In the genomic region with DNA sequence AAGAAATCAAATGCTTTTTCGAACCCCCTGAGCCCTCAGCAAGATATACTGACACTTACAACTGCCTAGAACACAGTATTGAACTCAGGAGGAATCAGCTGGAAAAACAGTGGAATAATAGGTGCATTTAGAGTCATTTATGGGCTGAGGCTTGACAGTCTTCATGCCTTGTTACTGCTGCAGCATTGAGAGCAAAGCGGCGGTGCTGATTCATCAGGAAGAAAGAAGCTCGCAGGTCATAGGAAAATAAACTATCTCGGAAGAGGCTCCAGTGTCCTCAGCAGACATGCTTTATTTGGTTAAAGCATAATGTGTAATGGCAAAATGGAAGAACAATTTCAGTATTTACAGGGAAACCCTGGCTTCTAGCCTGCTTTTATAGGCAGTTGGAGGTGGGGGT, we compare ENCODE assay signal across 22 cellular contexts. TPM values are rescaled to one million over a fixed set of nuclear protein-coding genes. Genes with fewer than 3 reads are reported as not detected.
DNase-seq lines count a peak whose midpoint lies in the region; ATAC-seq and TF ChIP-seq lines count a peak whose summit lies in the region.
"Had no signal": no experiment of that assay in that cellular context is flagged by ENCODE, and none has a peak within 500 bp of the region (broad histone marks: within the 10 kb centered on the region; RNA-seq: fewer than 3 reads in every experiment).

No MANE protein-coding gene starts in this region.

- H3K4me1 ChIP-seq in H9 (ENCODE audit: insufficient read depth, low read length): peaks cover 4% of the 10 kb centered on the region
- H3K4me1 ChIP-seq: BLaER1, colonic mucosa, right atrium auricular region had no signal

- no peak overlapping the region for H2BK15ac ChIP-seq in H9 (ENCODE audit: low read depth, low read length)

- no peak overlapping the region for H3K56ac ChIP-seq in H9 (ENCODE audit: insufficient read length, low read depth, low read length)

- no peaks in the 10 kb centered on the region for H3K36me3 Mint-ChIP-seq in H9 (ENCODE audit: insufficient read depth in 1 of 3, low read depth in 3 of 3)
- H3K36me3 Mint-ChIP-seq: activated naive CD8-positive, alpha-beta T cell treated with anti-CD3 and anti-CD28 coated beads, Interleukin-2, amount 10 ng/mL, durations not matched to agents 7 days and 5 days had no signal

- H3K9me3 ChIP-seq in H9 (ENCODE audit: control insufficient read depth, low read depth, low read length): no peaks in the 10 kb centered on the region
- H3K9me3 ChIP-seq: BLaER1, colonic mucosa, right atrium auricular region, SK-N-SH had no signal

- peaks cover 50 to 53% of the 10 kb centered on the region in 2 experiments for H3K4me1 Mint-ChIP-seq in H9
- H3K4me1 Mint-ChIP-seq: activated B cell treated with CpG ODN at 0.5 μM for 24 hours; activated naive CD8-positive, alpha-beta T cell treated with anti-CD3 and anti-CD28 coated beads, Interleukin-2, amount 10 ng/mL, durations not matched to agents 7 days and 5 days had no signal

- DNase-seq in H9 (no peak), astrocyte of the spinal cord (ENCODE audit: low read depth, low spot score) (peak; percentile 46), iris pigment epithelial cell (ENCODE audit: low read depth) (peak; percentile 56), pons (ENCODE audit: low spot score) (peak; percentile 21), sciatic nerve (ENCODE audit: low spot score) (no peak)
- DNase-seq: activated B cell treated with CpG ODN at 0.5 μM for 24 hours; activated CD4-positive, alpha-beta T cell treated with anti-CD3 and anti-CD28 coated beads, Interleukin-2, amount 50 U/mL, for 48 hours; activated effector memory CD4-positive, alpha-beta T cell treated with Interleukin-2 at 50 U/mL for 16 hours; activated naive CD8-positive, alpha-beta T cell treated with anti-CD3 and anti-CD28 coated beads, Interleukin-2, amount 10 ng/mL, durations not matched to agents 7 days and 5 days; brain microvascular endothelial cell; colonic mucosa; COR-L47; DND-41; NCI-H1105; occipital lobe; SK-N-SH; trophoblast cell had no signal

- no peak overlapping the region for H3K4me3 ChIP-seq in astrocyte of the spinal cord (ENCODE audit: low read depth, low read length)
- H3K4me3 ChIP-seq: BLaER1, colonic mucosa, right atrium auricular region had no signal

- H3K79me2 ChIP-seq in H9 (ENCODE audit: insufficient read depth, low read length): no peaks in the 10 kb centered on the region

- TF ChIP-seq CTCF in H9 (conservative IDR thresholded peaks at IDR 0.05) (no peak), astrocyte of the spinal cord (IDR thresholded peaks at IDR 0.05; ENCODE audit: low read depth, low read length) (no peak)

- H3K23ac ChIP-seq in H9 (ENCODE audit: insufficient read length, low read depth, low read length): no peak overlapping the region

- in situ Hi-C loops in astrocyte of the spinal cord (cut with HindIII; ENCODE audit: low sequenced_read_pairs): no loop called here

- no peaks in the 10 kb centered on the region for H3K27me3 ChIP-seq in H9 (ENCODE audit: insufficient read depth, low read length)
- H3K27me3 ChIP-seq: BLaER1, colonic mucosa, right atrium auricular region had no signal

- H4K20me1 ChIP-seq in H9 (ENCODE audit: control insufficient read depth, insufficient read depth, insufficient read length): no peaks in the 10 kb centered on the region
- H4K20me1 ChIP-seq: BLaER1 had no signal

- H3K4ac ChIP-seq in H9 (ENCODE audit: low read depth, low read length): no peak overlapping the region

- WGBS in H9 (ENCODE audit: extremely low coverage, insufficient read length, low lambda C conversion rate): no CpG with 5 or more reads among the region's 5 CpGs

- no peak overlapping the region for H3T11ph ChIP-seq in H9 (ENCODE audit: low read length)

- no peak overlapping the region for H3K4me3 Mint-ChIP-seq in H9
- H3K4me3 Mint-ChIP-seq: activated B cell treated with CpG ODN at 0.5 μM for 24 hours; activated naive CD8-positive, alpha-beta T cell treated with anti-CD3 and anti-CD28 coated beads, Interleukin-2, amount 10 ng/mL, durations not matched to agents 7 days and 5 days had no signal

- H4K91ac ChIP-seq in H9 (ENCODE audit: insufficient read length, low read depth, low read length): no peak overlapping the region

- H2AK5ac ChIP-seq in H9 (ENCODE audit: insufficient read length, low read length): no peak overlapping the region

- peak overlapping the region; percentile 19 for H3K18ac ChIP-seq in H9 (ENCODE audit: insufficient read length, low read depth, low read length)

- H3K27ac ChIP-seq in H9 (ENCODE audit: insufficient read length, low read depth, low read length): no peak overlapping the region
- H3K27ac ChIP-seq: BLaER1, brain microvascular endothelial cell, colonic mucosa, right atrium auricular region had no signal

- ATAC-seq in HG03439 (IDR thresholded peaks at IDR 0.05; ENCODE audit: unreplicated experiment) (no peak), HG03280 (IDR thresholded peaks at IDR 0.05; ENCODE audit: unreplicated experiment) (no peak), HG03139 (IDR thresholded peaks at IDR 0.05; ENCODE audit: unreplicated experiment) (no peak), sciatic nerve (no peak)

- H2AFZ ChIP-seq in H9 (ENCODE audit: low read length): no peak overlapping the region

- H2BK20ac ChIP-seq in H9 (ENCODE audit: low read depth, low read length, poor library complexity, severe bottlenecking): no peak overlapping the region

- H2BK5ac ChIP-seq in H9 (ENCODE audit: insufficient read length, low read length): no peak overlapping the region

- H3K27me3 Mint-ChIP-seq in H9 (ENCODE audit: low read depth): no peaks in the 10 kb centered on the region; the same call in 1 of the 2 replicates

- H3K23me2 ChIP-seq in H9 (ENCODE audit: insufficient read length, low read depth, low read length, poor library complexity, severe bottlenecking): no peaks in the 10 kb centered on the region

- no peak overlapping the region for H2BK12ac ChIP-seq in H9 (ENCODE audit: insufficient read length, low read depth, low read length)

- H4K5ac ChIP-seq in H9 (ENCODE audit: insufficient read length, low read depth, low read length): no peak overlapping the region

- H2BK120ac ChIP-seq in H9 (ENCODE audit: low read depth, low read length, poor library complexity, severe bottlenecking): no peak overlapping the region

- intact Hi-C loops in sciatic nerve (cut with DNase I): no loop called here

- H3K9ac ChIP-seq in H9 (ENCODE audit: extremely low read depth, insufficient read length, low read length): no peak overlapping the region
- H3K9ac ChIP-seq: BLaER1, SK-N-SH had no signal

- H3K79me1 ChIP-seq in H9 (ENCODE audit: insufficient read depth, low read depth, low read length, poor library complexity, severe bottlenecking): no peaks in the 10 kb centered on the region

- no peaks in the 10 kb centered on the region for H3K9me3 Mint-ChIP-seq in H9
- H3K9me3 Mint-ChIP-seq: activated B cell treated with CpG ODN at 0.5 μM for 24 hours; activated naive CD8-positive, alpha-beta T cell treated with anti-CD3 and anti-CD28 coated beads, Interleukin-2, amount 10 ng/mL, durations not matched to agents 7 days and 5 days had no signal

- no peak overlapping the region for H3K4me2 ChIP-seq in H9 (ENCODE audit: insufficient read depth, insufficient read length, low read length)
- H3K4me2 ChIP-seq: BLaER1, SK-N-SH had no signal

- H3K27ac Mint-ChIP-seq in H9: no peak overlapping the region; a peak in 1 of 7 replicates
- H3K27ac Mint-ChIP-seq: activated B cell treated with CpG ODN at 0.5 μM for 24 hours; activated naive CD8-positive, alpha-beta T cell treated with anti-CD3 and anti-CD28 coated beads, Interleukin-2, amount 10 ng/mL, durations not matched to agents 7 days and 5 days had no signal

- H4K8ac ChIP-seq in H9 (replicated peaks; ENCODE audit: insufficient read length, low read depth, low read length): no peak overlapping the region

- H3K14ac ChIP-seq in H9 (ENCODE audit: insufficient read depth, low read length): no peak overlapping the region

RNA-seq across cellular contexts. Expression of gene NEO1, which starts 30.1 kb away (rescaled TPM):
- total RNA-seq in H9 (2021) (37.7 and 41.8 TPM in 2 replicates), sciatic nerve (56.1 TPM)

Comparison
In these comparisons a context has a peak if more than half of its experiments do, and no peak if none do; other contexts are left out.
1. DNase-seq: peak in astrocyte of the spinal cord (single experiment), iris pigment epithelial cell (single experiment) and pons (single experiment); none in H9 (single experiment) and sciatic nerve (single experiment).